ENCODE assay signal across 13 cellular contexts in the genomic region with DNA sequence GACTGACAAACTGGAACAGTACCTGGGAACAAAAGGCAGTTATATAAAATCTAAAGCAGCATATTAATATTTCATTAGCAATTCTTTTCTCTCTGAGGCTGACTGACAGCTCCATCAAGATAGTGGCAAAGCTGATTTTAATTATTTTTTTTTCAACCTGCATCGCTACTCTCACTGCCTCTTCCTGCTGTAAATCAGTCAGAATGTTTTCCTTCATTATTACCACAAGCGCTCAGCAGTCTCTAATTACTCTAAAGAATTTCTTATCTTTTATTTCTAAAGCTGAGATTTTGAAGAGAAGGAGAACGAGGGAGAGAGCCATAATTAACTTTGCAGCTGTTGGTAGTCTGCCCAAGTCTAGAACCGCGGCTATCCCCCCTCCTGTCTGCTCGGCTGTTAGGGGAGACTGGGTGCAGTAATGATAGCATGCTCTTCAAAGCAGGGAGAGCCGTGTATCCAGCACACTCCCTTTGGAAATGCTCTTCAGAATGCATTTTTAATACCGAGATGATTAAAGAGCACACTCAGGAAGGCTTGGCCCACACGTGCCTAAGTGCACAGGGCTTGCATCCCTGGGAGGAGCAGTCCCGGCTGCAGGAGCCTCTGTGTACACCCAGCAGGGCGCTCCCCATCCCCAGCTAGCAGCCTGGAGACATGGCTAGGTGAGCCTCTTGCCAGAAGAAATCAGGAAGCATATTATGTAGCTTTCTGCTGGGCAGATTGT.
A peak's percentile ranks its signal among the peaks of the same experiment; 100 is the strongest.
DNase-seq lines count a peak whose midpoint lies in the region; ATAC-seq, FAIRE-seq and TF ChIP-seq lines count a peak whose summit lies in the region.
"Had no signal": no experiment of that assay in that cellular context is flagged by ENCODE, and none has a peak within 500 bp of the region (broad histone marks: within the 10 kb centered on the region; RNA-seq: fewer than 3 reads in every experiment).

No MANE protein-coding gene starts in this region.

- H3K27ac ChIP-seq in esophagus squamous epithelium (no peak overlapping the region), HepG2 (ENCODE audit: extremely low read length, insufficient read depth, low read length) (no peak overlapping the region)
- H3K27ac ChIP-seq: lower lobe of right lung had no signal

- H3K36me3 ChIP-seq in BE2C (no peaks in the 10 kb centered on the region), esophagus squamous epithelium (no peaks in the 10 kb centered on the region), HepG2 (replicated peaks in 1 of 2; ENCODE audit: control insufficient read depth in 1 of 2, insufficient read depth in 2 of 2, low read length in 2 of 2) (no peaks in the 10 kb centered on the region)
- H3K36me3 ChIP-seq: lower lobe of right lung had no signal

- H2AFZ ChIP-seq in HepG2 (ENCODE audit: low read length) = no peak overlapping the region

- TF ChIP-seq CTCF in BE2C (IDR thresholded peaks at IDR 0.05; ENCODE audit: low read depth, low read length) (no peak), esophagus squamous epithelium (IDR thresholded peaks at IDR 0.05) (no peak), HepG2 (CRISPR knock-in tag; IDR thresholded peaks at IDR 0.05) (no peak)

- no peak for FAIRE-seq in HepG2 (lab: Jason Lieb, UNC)
- FAIRE-seq: small intestine had no signal

- no TSS peak for BruUV-seq in HepG2 (replicated peaks; lab: Mats Ljungman, UMichigan)

- H3K9me3 Mint-ChIP-seq in natural killer cell treated with Interleukin-12 subunit alpha and Interleukin-12 subunit beta and Interleukin-15 and Interleukin-18, amount 100 ng/mL, for 72 hours = peaks cover 5% of the 10 kb centered on the region

- no peaks in the 10 kb centered on the region for H3K79me2 ChIP-seq in HepG2 (ENCODE audit: insufficient read depth, low read length)

- TF ChIP-seq EP300 in HepG2 (IDR thresholded peaks at IDR 0.05; ENCODE audit: low read depth in 2 of 2, low read length in 2 of 2) (no peak), HepG2 (CRISPR knock-in tag; IDR thresholded peaks at IDR 0.05; ENCODE audit: borderline replicate concordance) (no peak)

- TF ChIP-seq RAD21 in HepG2 (CRISPR knock-in tag; IDR thresholded peaks at IDR 0.05) = no peak

- DNase-seq in BE2C (peak; percentile 24), SHP77 treated with DMSO at 0.1 percent for 48 hours (lab: John Stamatoyannopoulos, UW) (peak; percentile 11), AG20443 (ENCODE audit: low spot score) (no peak), esophagus squamous epithelium (lab: John Stamatoyannopoulos, UW) (no peak), HepG2 (ENCODE audit: low spot score) (no peak)
- no peak for DNase-seq in natural killer cell treated with Interleukin-12 subunit alpha and Interleukin-12 subunit beta and Interleukin-15 and Interleukin-18, amount 100 ng/mL, for 72 hours (ENCODE audit: low spot score)
- DNase-seq: activated CD4-positive, alpha-beta T cell treated with anti-CD3 and anti-CD28 coated beads, Interleukin-2, amount 50 U/mL, for 4 hours; aorta; lower lobe of right lung; small intestine had no signal

- H3K4me1 Mint-ChIP-seq in natural killer cell treated with Interleukin-12 subunit alpha and Interleukin-12 subunit beta and Interleukin-15 and Interleukin-18, amount 100 ng/mL, for 72 hours (ENCODE audit: low read depth in 2 of 2) = no peaks in the 10 kb centered on the region

- no peak overlapping the region for H3K27ac Mint-ChIP-seq in natural killer cell treated with Interleukin-12 subunit alpha and Interleukin-12 subunit beta and Interleukin-15 and Interleukin-18, amount 100 ng/mL, for 72 hours

- H3K4me1 ChIP-seq in BE2C = peaks cover 2% of the 10 kb centered on the region; the same call in 1 of the 2 replicates
- H3K4me1 ChIP-seq in esophagus squamous epithelium = no peaks in the 10 kb centered on the region
- no peaks in the 10 kb centered on the region for H3K4me1 ChIP-seq in HepG2 (ENCODE audit: insufficient read depth, low read length)
- H3K4me1 ChIP-seq: lower lobe of right lung had no signal

- 30 to 31% methylated on average over 8 to 10 of the region's 11 CpGs for WGBS in esophagus squamous epithelium, 2 donors
- 2% methylated on average over 10 of the region's 11 CpGs for WGBS in HepG2 (ENCODE audit: low lambda C conversion rate)

- H3K9me3 ChIP-seq in BE2C (no peaks in the 10 kb centered on the region), esophagus squamous epithelium (no peaks in the 10 kb centered on the region), HepG2 (ENCODE audit: low read length) (peaks cover 49% of the 10 kb centered on the region; the same call in 1 of the 2 replicates)
- H3K9me3 ChIP-seq: lower lobe of right lung had no signal

- peak; percentile 16 for ATAC-seq in GM21367 (IDR thresholded peaks at IDR 0.05; ENCODE audit: unreplicated experiment)
- ATAC-seq in HG03196 (IDR thresholded peaks at IDR 0.05; ENCODE audit: unreplicated experiment) = peak; percentile 11
- ATAC-seq in natural killer cell treated with Interleukin-12 subunit alpha and Interleukin-12 subunit beta and Interleukin-15 and Interleukin-18, amount 100 ng/mL, for 72 hours = no peak
- ATAC-seq in HepG2 = no peak
- ATAC-seq: Panc1 had no signal

- no peaks in the 10 kb centered on the region for H4K20me1 ChIP-seq in HepG2 (ENCODE audit: insufficient read depth, low read length)

- H3K9ac ChIP-seq in HepG2 (ENCODE audit: insufficient read depth, low read depth, low read length) = no peak overlapping the region

- TF ChIP-seq POLR2A in esophagus squamous epithelium (IDR thresholded peaks at IDR 0.05) = no peak
- TF ChIP-seq POLR2A in HepG2 (IDR thresholded peaks at IDR 0.05; ENCODE audit: insufficient read depth in 1 of 2, low read depth in 2 of 2, low read length in 2 of 2) = no peak

- H3K4me3 Mint-ChIP-seq in natural killer cell treated with Interleukin-12 subunit alpha and Interleukin-12 subunit beta and Interleukin-15 and Interleukin-18, amount 100 ng/mL, for 72 hours = no peak overlapping the region

- in situ Hi-C loops in HepG2 (cut with HindIII; ENCODE audit: extremely low pct_ligation_motif_present, low pct_unique_long_range_greater_than_20kb) = no loop called here

- H3K27me3 ChIP-seq in BE2C (no peaks in the 10 kb centered on the region), esophagus squamous epithelium (no peaks in the 10 kb centered on the region), HepG2 (ENCODE audit: control insufficient read depth in 1 of 2, insufficient read depth in 2 of 2, low read length in 2 of 2) (no peaks in the 10 kb centered on the region)

- H3K4me3 ChIP-seq in BE2C (ENCODE audit: low read depth, low read length) (peak overlapping the region; percentile 3), esophagus squamous epithelium (no peak overlapping the region), HepG2 (replicated peaks in 1 of 3; ENCODE audit: insufficient read depth in 1 of 3, low read depth in 2 of 3, low read length in 3 of 3) (no peak overlapping the region)
- H3K4me3 ChIP-seq: lower lobe of right lung had no signal

- H3K4me2 ChIP-seq in HepG2 (ENCODE audit: low read depth, low read length) = no peak overlapping the region

- intact Hi-C loops in esophagus squamous epithelium (cut with DNase I) (no loop called here), HepG2 (cut with micrococcal nuclease; ENCODE audit: unreplicated experiment) (no loop called here)

- H3K36me3 Mint-ChIP-seq in natural killer cell treated with Interleukin-12 subunit alpha and Interleukin-12 subunit beta and Interleukin-15 and Interleukin-18, amount 100 ng/mL, for 72 hours = no peaks in the 10 kb centered on the region

- CTCF ChIA-PET in HepG2 (lab: Yijun Ruan, JAX; ENCODE audit: low intra/inter-chr PET ratio, low total read pairs) = no interaction called here

- POLR2A ChIA-PET in HepG2 (lab: Yijun Ruan, JAX) = no interaction called here

- H3K27me3 Mint-ChIP-seq in natural killer cell treated with Interleukin-12 subunit alpha and Interleukin-12 subunit beta and Interleukin-15 and Interleukin-18, amount 100 ng/mL, for 72 hours = no peaks in the 10 kb centered on the region

TF ChIP-seq in HepG2, 621 proteins besides CTCF, POLR2A, EP300 and RAD21:
- TF ChIP-seq ZFP82 (CRISPR knock-in tag; IDR thresholded peaks at IDR 0.05; ENCODE audit: borderline replicate concordance) (no peak), ZNF746 (CRISPR knock-in tag; IDR thresholded peaks at IDR 0.05) (no peak), ISX (CRISPR knock-in tag; conservative IDR thresholded peaks at IDR 0.05) (no peak), ZSCAN12 (CRISPR knock-in tag; IDR thresholded peaks at IDR 0.05) (no peak)

Comparison
In these comparisons a context has a peak if more than half of its experiments do, and no peak if none do; other contexts are left out.
1. DNase-seq: peak in BE2C (single experiment) and SHP77 treated with DMSO at 0.1 percent for 48 hours (single experiment); none in natural killer cell treated with Interleukin-12 subunit alpha and Interleukin-12 subunit beta and Interleukin-15 and Interleukin-18, amount 100 ng/mL, for 72 hours (single experiment), AG20443 (single experiment), esophagus squamous epithelium (single experiment) and HepG2 (single experiment).
2. ATAC-seq: peak in GM21367 (single experiment) and HG03196 (single experiment); none in natural killer cell treated with Interleukin-12 subunit alpha and Interleukin-12 subunit beta and Interleukin-15 and Interleukin-18, amount 100 ng/mL, for 72 hours (0 of 2) and HepG2 (single experiment).